Comparison of ENCODE assay signal across 20 cellular contexts in the genomic region with DNA sequence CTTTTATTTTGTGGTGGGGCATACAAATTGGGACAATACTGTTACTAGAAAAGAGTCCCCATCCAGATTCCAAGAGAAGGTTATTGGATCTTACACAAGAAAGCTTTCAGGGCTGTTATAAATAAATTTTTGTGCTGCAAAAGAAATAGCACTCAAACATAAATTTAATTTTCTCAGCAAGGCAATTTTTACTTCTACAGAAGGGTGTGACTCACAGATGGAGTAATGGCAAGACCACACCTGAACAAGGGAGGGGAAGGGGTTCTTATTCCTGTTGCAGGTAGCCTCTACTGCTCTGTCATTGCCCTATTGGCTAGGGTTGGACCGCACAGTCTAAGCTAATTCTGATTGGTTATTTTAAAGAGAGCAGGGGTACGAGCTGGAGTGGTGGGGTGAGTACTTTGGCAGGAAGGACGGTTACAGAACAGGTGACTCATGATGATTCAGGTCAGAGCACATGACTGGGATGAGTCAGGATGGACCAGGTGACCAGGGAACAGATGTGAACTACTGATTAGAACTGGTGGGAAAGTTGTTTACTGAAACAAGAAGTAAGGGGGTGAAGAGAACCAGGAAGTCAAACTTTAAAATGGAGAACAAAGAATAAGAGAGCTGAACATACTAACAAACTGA. TPM values are rescaled to one million over a fixed set of nuclear protein-coding genes. Genes with fewer than 3 reads are reported as not detected.
DNase-seq lines count a peak whose midpoint lies in the region; ATAC-seq, FAIRE-seq and TF ChIP-seq lines count a peak whose summit lies in the region.
"Had no signal": no experiment of that assay in that cellular context is flagged by ENCODE, and none has a peak within 500 bp of the region (broad histone marks: within the 10 kb centered on the region; RNA-seq: fewer than 3 reads in every experiment).

No MANE protein-coding gene starts in this region.

- TF ChIP-seq CTCF in GM12878 (IDR thresholded peaks at IDR 0.05 in 2 of 3, conservative IDR thresholded peaks at IDR 0.05 in 1 of 3; ENCODE audit: control insufficient read depth in 2 of 3, extremely low read depth in 1 of 3, insufficient read depth in 1 of 3, low read depth in 3 of 3, low read length in 3 of 3) (no peak), WTC11 (IDR thresholded peaks at IDR 0.05) (no peak)

- peaks cover 16% of the 10 kb centered on the region for H3K9me3 Mint-ChIP-seq in WTC11

- no peak overlapping the region for H3K27ac ChIP-seq in GM12878 (ENCODE audit: control insufficient read depth, insufficient read depth)
- no peak overlapping the region for H3K27ac ChIP-seq in mesendoderm (ENCODE audit: low read depth, low read length)
- H3K27ac ChIP-seq: 22Rv1, HL-60, KMS-11, Peyer's patch had no signal

- H3K9me3 ChIP-seq in GM12878 (replicated peaks; ENCODE audit: control insufficient read depth, insufficient read depth, low read length), result peaks cover 8% of the 10 kb centered on the region
- H3K9me3 ChIP-seq: Caco-2, Peyer's patch had no signal

- H2BK120ac ChIP-seq in mesendoderm (ENCODE audit: low read depth, low read length), result no peak overlapping the region

- H3K36me3 ChIP-seq in GM12878 (ENCODE audit: control insufficient read depth in 2 of 2, insufficient read depth in 2 of 2, low read length in 1 of 2) (no peaks in the 10 kb centered on the region), mesendoderm (ENCODE audit: control insufficient read depth, insufficient read depth, low read length) (no peaks in the 10 kb centered on the region)
- H3K36me3 ChIP-seq: HAP-1, Peyer's patch had no signal

- H3K4me3 ChIP-seq in GM12878 (no peak overlapping the region), mesendoderm (ENCODE audit: low read length) (no peak overlapping the region)
- H3K4me3 ChIP-seq: HAP-1, Peyer's patch had no signal

- intact Hi-C loops in GM12878 (cut with micrococcal nuclease; ENCODE audit: unreplicated experiment), result no loop called here

- SMC1A ChIA-PET in GM12878 (lab: Charles Lee; ENCODE audit: uncharacterized antibody, unreplicated experiment), result interaction anchor here (1.0 to 1.4 kb wide), 2 partner anchors 10 to 34 kb away, joined by 3 to 4 read pairs; no protein-coding TSS in a partner anchor

- H4K5ac ChIP-seq in mesendoderm (ENCODE audit: low read length), result no peak overlapping the region

- H2AK5ac ChIP-seq in mesendoderm (ENCODE audit: low read length), result no peak overlapping the region

- H3K79me1 ChIP-seq in mesendoderm (ENCODE audit: low read length), result no peaks in the 10 kb centered on the region

- H3K23ac ChIP-seq in mesendoderm (ENCODE audit: low read length), result no peak overlapping the region

- no peak overlapping the region for H3K18ac ChIP-seq in mesendoderm (ENCODE audit: low read length)

- peaks cover 31% of the 10 kb centered on the region for H3K4me1 Mint-ChIP-seq in WTC11
- H3K4me1 Mint-ChIP-seq: CD14-positive monocyte had no signal

- H2BK15ac ChIP-seq in mesendoderm (replicated peaks; ENCODE audit: low read depth), result no peak overlapping the region

- no peak for TF ChIP-seq RAD21 in GM12878 (IDR thresholded peaks at IDR 0.05; ENCODE audit: insufficient read depth, low read depth, low read length)

- peaks cover 17% of the 10 kb centered on the region for H3K36me3 Mint-ChIP-seq in WTC11
- H3K36me3 Mint-ChIP-seq: CD14-positive monocyte had no signal

- H3K4me1 ChIP-seq in GM12878 (ENCODE audit: control insufficient read depth, insufficient read depth, low read length), result no peaks in the 10 kb centered on the region
- H3K4me1 ChIP-seq in mesendoderm (ENCODE audit: control insufficient read depth, low read depth, low read length), result no peaks in the 10 kb centered on the region
- H3K4me1 ChIP-seq: Caco-2, Peyer's patch had no signal

- in situ Hi-C loops in GM12878 (cut with MboI), result no loop called here

- H3K9ac ChIP-seq in GM12878 (ENCODE audit: control insufficient read depth, insufficient read depth, low read length), result no peak overlapping the region
- H3K9ac ChIP-seq in mesendoderm (ENCODE audit: low read length), result no peak overlapping the region
- H3K9ac ChIP-seq: KMS-11 had no signal

- DNase-seq in DMS53 (lab: John Stamatoyannopoulos, UW) (peak; percentile 66), DMS53 treated with DMSO at 0.1 percent for 48 hours (lab: John Stamatoyannopoulos, UW; ENCODE audit: unreplicated experiment) (no peak), HTR-8/SVneo (ENCODE audit: insufficient read length, low spot score) (no peak), GM12878 (ENCODE audit: low read depth, low spot score) (no peak), mesendoderm (peak; percentile 9), WTC11 (ENCODE audit: low spot score) (no peak), NCI-H2081 treated with DMSO at 0.1 percent for 48 hours (lab: John Stamatoyannopoulos, UW) (no peak)
- DNase-seq: Caco-2, DMS79, NCI-H1436, NCI-H2029 treated with DMSO at 0.1 percent for 48 hours, NCI-H524, Peyer's patch, SHP77 treated with DMSO at 0.1 percent for 48 hours had no signal

- RAD21 ChIA-PET in GM12878 (lab: Charles Lee; ENCODE audit: unreplicated experiment), result no interaction called here

- no peak overlapping the region for H3K27ac Mint-ChIP-seq in WTC11
- H3K27ac Mint-ChIP-seq: CD14-positive monocyte had no signal

- POLR2A ChIA-PET in GM12878 (lab: Charles Lee) (no interaction called here), WTC11 (lab: Charles Lee) (no interaction called here)

- no peak overlapping the region for H4K8ac ChIP-seq in mesendoderm (ENCODE audit: low read depth, low read length)

- H2BK5ac ChIP-seq in mesendoderm (ENCODE audit: low read length), result no peak overlapping the region

- peaks cover 5% of the 10 kb centered on the region; the same call in 1 of the 2 replicates for H3K27me3 Mint-ChIP-seq in WTC11 (ENCODE audit: low read depth)

- H3K79me2 ChIP-seq in GM12878 (ENCODE audit: control insufficient read depth, insufficient read depth, low read length) (no peaks in the 10 kb centered on the region), mesendoderm (ENCODE audit: control insufficient read depth, insufficient read depth, low read length) (no peaks in the 10 kb centered on the region)

- H3K4ac ChIP-seq in mesendoderm (ENCODE audit: low read depth, low read length), result no peak overlapping the region

- WGBS in GM12878 (ENCODE audit: insufficient coverage, insufficient replicate concordance, low lambda C conversion rate, missing lambda C conversion rate), result 54% methylated on average over 3 of the region's 3 CpGs
- WGBS in mesendoderm (ENCODE audit: extremely low coverage, insufficient coverage, low lambda C conversion rate), result no CpG with 5 or more reads among the region's 3 CpGs

- H3K4me3 Mint-ChIP-seq in WTC11, result no peak overlapping the region
- H3K4me3 Mint-ChIP-seq: CD14-positive monocyte had no signal

- FAIRE-seq in HTR-8/SVneo (lab: Jason Lieb, UNC) (peak; percentile 59), GM12878 (lab: Jason Lieb, UNC) (no peak)

- CTCF ChIA-PET in GM12878 (lab: Yijun Ruan, JAX) (interaction anchor here (1.2 kb wide), 1 partner anchor 62 kb away, joined by 3 read pairs; no protein-coding TSS in a partner anchor), WTC11 (lab: Charles Lee) (no interaction called here)

- H3K56ac ChIP-seq in mesendoderm (ENCODE audit: low read length), result no peak overlapping the region

- BruUV-seq in GM12878 (replicated peaks; lab: Mats Ljungman, UMichigan), result no TSS peak

- no peaks in the 10 kb centered on the region for H3K27me3 ChIP-seq in GM12878 (replicated peaks in 1 of 2; ENCODE audit: control insufficient read depth in 2 of 2, insufficient read depth in 2 of 2, low read length in 1 of 2)
- H3K27me3 ChIP-seq in mesendoderm (ENCODE audit: insufficient read depth, low read length, poor library complexity), result no peaks in the 10 kb centered on the region
- H3K27me3 ChIP-seq: Peyer's patch had no signal

- TF ChIP-seq POLR2A in GM12878 (IDR thresholded peaks at IDR 0.05; ENCODE audit: low read depth, low read length), result no peak

- no peak for ATAC-seq in GM12878
- no peak for ATAC-seq in WTC11
- ATAC-seq in GM19328 (IDR thresholded peaks at IDR 0.05; ENCODE audit: unreplicated experiment), result no peak

- H3K4me2 ChIP-seq in GM12878 (ENCODE audit: control insufficient read depth, insufficient read depth) (no peak overlapping the region), mesendoderm (ENCODE audit: low read length) (no peak overlapping the region)
- H3K4me2 ChIP-seq: KMS-11 had no signal

- H4K20me1 ChIP-seq in GM12878 (ENCODE audit: control insufficient read depth, insufficient read depth), result no peaks in the 10 kb centered on the region

- no peak for TF ChIP-seq EP300 in GM12878 (IDR thresholded peaks at IDR 0.05; ENCODE audit: borderline replicate concordance in 1 of 2, control insufficient read depth in 1 of 2, low read depth in 2 of 2, low read length in 2 of 2)

- H2AFZ ChIP-seq in GM12878 (ENCODE audit: control insufficient read depth, low read depth, low read length), result no peak overlapping the region

TF ChIP-seq in GM12878, 131 proteins besides CTCF, POLR2A, EP300 and RAD21:
- TF ChIP-seq CEBPB (IDR thresholded peaks at IDR 0.05; ENCODE audit: borderline replicate concordance in 1 of 2, low read depth in 2 of 2, low read length in 2 of 2) (no peak), CBX5 (IDR thresholded peaks at IDR 0.05; ENCODE audit: low read depth) (peak; percentile 79; the same call in 1 of the 2 replicates)

TF ChIP-seq in WTC11, 78 proteins besides CTCF, POLR2A, EP300 and RAD21 (continues in another document):
- TF ChIP-seq FOXK1 (CRISPR knock-in tag; IDR thresholded peaks at IDR 0.05) (no peak), FOXP1 (CRISPR knock-in tag; IDR thresholded peaks at IDR 0.05; ENCODE audit: borderline replicate concordance) (no peak), SOX15 (CRISPR knock-in tag; IDR thresholded peaks at IDR 0.05) (no peak), MYBL2 (CRISPR knock-in tag; IDR thresholded peaks at IDR 0.05) (no peak)

RNA-seq across cellular contexts. Expression of gene CNR1, which starts 41.1 kb away (rescaled TPM):
- total RNA-seq in GM12878 (2013; cell fraction: nucleolus; rRNA removed), result 26.8 and 29.4 TPM in 2 replicates
- 11.1 and 13.6 TPM in 2 replicates for total RNA-seq in GM12878 (2014; rRNA removed)
- total RNA-seq in GM12878 (2014; rRNA removed; fragmentation: Illumina TruSeq; extraction: Trizol), result 10.1 and 10.9 TPM in 2 replicates
- total RNA-seq in GM12878 (2021), result 15.4 TPM in 2 replicates
- 2.0 TPM for polyA plus RNA-seq in GM12878 (2011; ENCODE audit: low read depth)
- polyA plus RNA-seq in GM12878 (2011; rRNA removed), result 3.6 TPM in 2 replicates
- polyA plus RNA-seq in GM12878 (2011; cell fraction: cytosol; rRNA removed), result 6.0 and 6.2 TPM in 2 replicates
- 17.5 and 20.6 TPM in 2 replicates for polyA plus RNA-seq in GM12878 (2011; cell fraction: nucleus; rRNA removed)
- 1.7 and 2.5 TPM in 2 replicates for polyA plus RNA-seq in GM12878 (2012)
- 12.2 and 12.9 TPM in 2 replicates for polyA plus RNA-seq in GM12878 (2014; fragmentation: Illumina TruSeq; extraction: Trizol)
- 1 to 10 TPM; 2.2 to 3.1 TPM for polyA plus RNA-seq in GM12878 (2014; fragmentation: Nextera tagmentation; extraction: Ambion mirVana)
- 9.5 and 11.1 TPM in 2 replicates for polyA plus RNA-seq in GM12878 (2014; rRNA removed)
- 1 to 10 TPM; 5.9 to 6.8 TPM for polyA plus RNA-seq in GM12878 (2016; fragmentation: Nextera tagmentation; extraction: Ambion mirVana)
- polyA minus RNA-seq in GM12878 (2011; rRNA and poly(A)+ RNA removed), result 14.4 and 16.5 TPM in 2 replicates
- polyA minus RNA-seq in GM12878 (2011; cell fraction: cytosol; rRNA and poly(A)+ RNA removed), result 1.9 and 6.0 TPM in 2 replicates
- 5.1 and 10.3 TPM in 2 replicates for polyA minus RNA-seq in GM12878 (2011; cell fraction: nucleus; rRNA and poly(A)+ RNA removed)
- 0.48 TPM for polyA plus RNA-seq in mesendoderm (2013, experiment 1 of 2)
- 0.63 TPM for polyA plus RNA-seq in mesendoderm (2013, experiment 2 of 2)
- total RNA-seq in WTC11 (2021), result 0.23 to 0.48 TPM (median 0.25 TPM) in 3 replicates
- total RNA-seq: Caco-2 had no signal

Comparison
In these comparisons a context has a peak if more than half of its experiments do, and no peak if none do; other contexts are left out.
1. DNase-seq: peak in DMS53 (single experiment) and mesendoderm (single experiment); none in DMS53 treated with DMSO at 0.1 percent for 48 hours (single experiment), HTR-8/SVneo (single experiment), GM12878 (single experiment), WTC11 (single experiment) and NCI-H2081 treated with DMSO at 0.1 percent for 48 hours (single experiment).